3 cellular contexts compared by ENCODE assay signal in genomic region chr16:55814174-55814573, GRCh38. TPM values are rescaled to one million over a fixed set of nuclear protein-coding genes. Genes with fewer than 3 reads are reported as not detected.
"Had no signal": no experiment of that assay in that cellular context is flagged by ENCODE, and none has a peak within 500 bp of the region (broad histone marks: within the 10 kb centered on the region; RNA-seq: fewer than 3 reads in every experiment).

No MANE protein-coding gene starts in this region.

RNA-seq across cellular contexts. Expression of gene CES1, which starts 18.7 kb away (rescaled TPM):
- total RNA-seq: GM23338, H9, HT-29 had no signal
